In the genomic region with DNA sequence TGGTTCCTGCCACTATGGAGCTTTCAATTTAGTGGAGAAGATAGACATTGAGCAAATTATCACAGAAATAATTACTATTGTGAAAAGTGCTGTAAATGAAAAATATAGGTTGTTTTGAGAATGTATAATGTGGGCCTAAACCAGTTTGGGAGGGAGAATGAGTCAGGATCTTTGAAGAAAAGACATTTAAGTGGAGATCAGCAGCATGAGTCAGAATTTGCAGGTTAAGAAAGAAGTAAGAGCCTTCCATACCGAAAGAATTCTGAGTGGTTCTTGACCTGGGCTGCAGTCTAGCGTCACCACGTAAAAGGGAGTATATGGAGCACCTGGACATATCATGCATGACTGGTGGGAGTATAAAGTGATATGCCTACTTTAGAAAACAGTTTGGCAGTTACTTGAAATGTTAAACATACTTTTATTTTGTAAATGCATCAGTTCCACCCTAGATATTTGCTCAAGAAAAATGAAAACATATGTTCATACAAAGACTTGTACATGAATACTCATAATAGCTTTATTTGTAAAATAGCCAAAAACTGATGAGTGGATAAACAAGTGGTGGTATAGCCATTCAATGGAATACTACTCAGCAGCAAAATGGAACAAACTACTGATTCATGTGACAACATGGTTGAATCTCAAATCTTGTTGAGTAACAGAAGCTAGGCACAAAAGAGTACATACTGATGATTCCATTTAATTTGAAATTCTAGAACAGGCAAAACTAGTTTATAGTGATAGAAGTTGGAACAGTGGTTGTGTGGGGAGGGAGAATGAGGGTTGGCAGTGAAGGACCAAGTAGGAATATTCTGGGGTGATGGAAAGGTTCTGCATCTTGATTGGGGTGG, we compare ENCODE assay signal across 12 cellular contexts.
DNase-seq lines count a peak whose midpoint lies in the region; ATAC-seq and TF ChIP-seq lines count a peak whose summit lies in the region.
"Had no signal": no experiment of that assay in that cellular context is flagged by ENCODE, and none has a peak within 500 bp of the region (broad histone marks: within the 10 kb centered on the region; RNA-seq: fewer than 3 reads in every experiment).

No MANE protein-coding gene starts in this region.

- intact Hi-C loops in activated naive CD4-positive, alpha-beta T cell treated with anti-CD3 and anti-CD28 coated beads for 36 hours (cut with micrococcal nuclease) = loop anchor here (1.0 to 2.0 kb wide), 6 partner anchors 7 to 104 kb away; a partner anchor contains a TSS

- peaks cover 2% of the 10 kb centered on the region for H3K36me3 Mint-ChIP-seq in activated naive CD4-positive, alpha-beta T cell treated with anti-CD3 and anti-CD28 coated beads for 36 hours (ENCODE audit: low read depth)

- CTCF ChIA-PET in activated naive CD4-positive, alpha-beta T cell treated with anti-CD3 and anti-CD28 coated beads for 36 hours (lab: Charles Lee) = interaction anchor here (1.0 to 1.3 kb wide), 2 partner anchors 22 to 105 kb away, joined by 3 to 4 read pairs; no protein-coding TSS in a partner anchor

- H3K4me1 Mint-ChIP-seq in activated naive CD4-positive, alpha-beta T cell treated with anti-CD3 and anti-CD28 coated beads for 36 hours (ENCODE audit: low read depth) = peaks cover 86% of the 10 kb centered on the region
- H3K4me1 Mint-ChIP-seq in stimulated activated naive CD8-positive, alpha-beta T cell treated with anti-CD3 and anti-CD28 coated beads, Interleukin-15, amount 100 ng/mL, for 72 hours = peaks cover 95% of the 10 kb centered on the region

- no peak for TF ChIP-seq POLR2A in erythroblast (IDR thresholded peaks at IDR 0.05; ENCODE audit: low read length)

- peak overlapping the region; percentile 92 for H3K27ac Mint-ChIP-seq in activated naive CD4-positive, alpha-beta T cell treated with anti-CD3 and anti-CD28 coated beads for 36 hours
- peak overlapping the region; percentile 92 to 94 for H3K27ac Mint-ChIP-seq in stimulated activated naive CD8-positive, alpha-beta T cell treated with anti-CD3 and anti-CD28 coated beads, Interleukin-15, amount 100 ng/mL, for 72 hours
- H3K27ac Mint-ChIP-seq: dendritic cell treated with granulocyte-macrophage colony-stimulating factor and Interleukin-4, amounts not matched to agents 40 ng/mL and 50 ng/mL, for 4 days had no signal

- ATAC-seq in SK-N-SH treated with all-trans-retinoic acid at 6 μM for 48 hours (no peak), esophagus mucosa (peak; percentile 77), GM18868 (IDR thresholded peaks at IDR 0.05; ENCODE audit: unreplicated experiment) (no peak), HG02981 (IDR thresholded peaks at IDR 0.05; ENCODE audit: unreplicated experiment) (no peak)
- peak; percentile 44 for ATAC-seq in stimulated activated naive CD8-positive, alpha-beta T cell treated with anti-CD3 and anti-CD28 coated beads, Interleukin-15, amount 100 ng/mL, for 72 hours
- ATAC-seq: HepG2 had no signal

- H3K9me3 Mint-ChIP-seq in activated naive CD4-positive, alpha-beta T cell treated with anti-CD3 and anti-CD28 coated beads for 36 hours = no peaks in the 10 kb centered on the region
- peaks cover 0 to 3% of the 10 kb centered on the region in 2 donors for H3K9me3 Mint-ChIP-seq in stimulated activated naive CD8-positive, alpha-beta T cell treated with anti-CD3 and anti-CD28 coated beads, Interleukin-15, amount 100 ng/mL, for 72 hours
- H3K9me3 Mint-ChIP-seq: dendritic cell treated with granulocyte-macrophage colony-stimulating factor and Interleukin-4, amounts not matched to agents 40 ng/mL and 50 ng/mL, for 4 days had no signal

- H3K4me3 Mint-ChIP-seq in activated naive CD4-positive, alpha-beta T cell treated with anti-CD3 and anti-CD28 coated beads for 36 hours = peak overlapping the region; percentile 41
- H3K4me3 Mint-ChIP-seq in stimulated activated naive CD8-positive, alpha-beta T cell treated with anti-CD3 and anti-CD28 coated beads, Interleukin-15, amount 100 ng/mL, for 72 hours = peak overlapping the region; percentile 57 to 78
- H3K4me3 Mint-ChIP-seq: dendritic cell treated with granulocyte-macrophage colony-stimulating factor and Interleukin-4, amounts not matched to agents 40 ng/mL and 50 ng/mL, for 4 days had no signal

- no peaks in the 10 kb centered on the region for H3K27me3 Mint-ChIP-seq in activated naive CD4-positive, alpha-beta T cell treated with anti-CD3 and anti-CD28 coated beads for 36 hours (ENCODE audit: low read depth)
- H3K27me3 Mint-ChIP-seq in stimulated activated naive CD8-positive, alpha-beta T cell treated with anti-CD3 and anti-CD28 coated beads, Interleukin-15, amount 100 ng/mL, for 72 hours = no peaks in the 10 kb centered on the region
- H3K27me3 Mint-ChIP-seq: dendritic cell treated with granulocyte-macrophage colony-stimulating factor and Interleukin-4, amounts not matched to agents 40 ng/mL and 50 ng/mL, for 4 days had no signal

- DNase-seq in activated naive CD4-positive, alpha-beta T cell treated with anti-CD3 and anti-CD28 coated beads for 36 hours = peak; percentile 30
- no peak for DNase-seq in activated naive CD4-positive, alpha-beta T cell treated with anti-CD3 and anti-CD28 coated beads, Interleukin-2, amount 50 U/mL, for 16 hours
- DNase-seq in stimulated activated naive CD8-positive, alpha-beta T cell treated with anti-CD3 and anti-CD28 coated beads, Interleukin-15, amount 100 ng/mL, for 72 hours = no peak
- DNase-seq in erythroblast (lab: John Stamatoyannopoulos, UW) = no peak
- DNase-seq: activated gamma-delta T cell, GDM1 had no signal

TF ChIP-seq in SK-N-SH treated with all-trans-retinoic acid at 6 μM for 48 hours, 23 proteins besides CTCF, POLR2A, EP300 and RAD21:
- TF ChIP-seq ZFP3 (CRISPR knock-in tag; IDR thresholded peaks at IDR 0.05) (no peak), ZNF8 (CRISPR knock-in tag; IDR thresholded peaks at IDR 0.05) (peak; percentile 88)

Comparison
In these comparisons a context has a peak if more than half of its experiments do, and no peak if none do; other contexts are left out.
1. ATAC-seq: peak in esophagus mucosa (single experiment) and stimulated activated naive CD8-positive, alpha-beta T cell treated with anti-CD3 and anti-CD28 coated beads, Interleukin-15, amount 100 ng/mL, for 72 hours (single experiment); none in SK-N-SH treated with all-trans-retinoic acid at 6 μM for 48 hours (single experiment), GM18868 (single experiment) and HG02981 (single experiment).